Comparison of ENCODE assay signal across 7 cellular contexts in the genomic region with DNA sequence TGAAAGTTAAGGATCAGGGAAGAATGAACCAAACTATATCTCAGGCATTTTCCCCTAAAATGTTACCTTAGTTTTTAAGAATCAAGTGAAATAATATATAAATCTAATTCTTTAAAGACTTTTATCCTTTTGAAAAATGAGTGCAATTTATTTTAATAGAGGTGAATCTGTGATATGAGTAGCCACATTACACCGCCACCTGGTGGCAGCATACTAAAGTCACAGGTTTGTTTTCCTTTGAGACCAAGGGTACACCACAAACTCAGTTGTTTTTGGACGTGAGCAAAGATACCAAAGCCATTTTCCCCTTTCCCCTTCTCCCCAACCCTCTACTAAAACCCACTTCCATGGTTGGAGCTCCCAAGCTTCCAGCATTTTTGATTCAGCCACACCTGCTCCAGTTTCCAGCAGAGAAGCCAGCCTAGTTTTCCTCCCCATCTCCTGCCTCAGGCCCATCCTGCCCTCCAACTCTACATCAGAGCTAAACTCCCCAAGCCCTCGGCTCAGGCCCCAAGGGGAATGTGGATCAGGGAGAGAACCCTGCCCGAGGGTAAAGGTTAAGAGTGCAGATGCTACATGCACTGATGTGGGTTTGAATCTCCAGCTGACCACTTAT. TPM values are rescaled to one million over a fixed set of nuclear protein-coding genes. Genes with fewer than 3 reads are reported as not detected.
A peak's percentile ranks its signal among the peaks of the same experiment; 100 is the strongest.
DNase-seq lines count a peak whose midpoint lies in the region; ATAC-seq and TF ChIP-seq lines count a peak whose summit lies in the region.

No MANE protein-coding gene starts in this region.

- peaks cover 4% of the 10 kb centered on the region for H3K9me3 Mint-ChIP-seq in activated B cell treated with CpG ODN at 0.5 μM for 24 hours

- no peak overlapping the region for H3K4me3 Mint-ChIP-seq in activated B cell treated with CpG ODN at 0.5 μM for 24 hours

- H3K27ac ChIP-seq in left lung = no peak overlapping the region

- peak; percentile 76 for TF ChIP-seq CTCF in GM12872 (IDR thresholded peaks at IDR 0.05; ENCODE audit: insufficient read depth, low read depth, low read length)
- TF ChIP-seq CTCF in activated B cell treated with CpG ODN at 0.5 μM for 24 hours (IDR thresholded peaks at IDR 0.05) = no peak
- peak; percentile 76 to 83 for TF ChIP-seq CTCF in left lung (IDR thresholded peaks at IDR 0.05)

- no peaks in the 10 kb centered on the region for H3K36me3 Mint-ChIP-seq in activated B cell treated with CpG ODN at 0.5 μM for 24 hours (ENCODE audit: low read depth)

- no peaks in the 10 kb centered on the region for H3K36me3 ChIP-seq in left lung

- ATAC-seq in activated B cell treated with CpG ODN at 0.5 μM for 24 hours (ENCODE audit: low read depth) (peak; percentile 51), left lung (peak; percentile 74), GM21825 (IDR thresholded peaks at IDR 0.05; ENCODE audit: unreplicated experiment) (no peak)

- no peaks in the 10 kb centered on the region for H3K9me3 ChIP-seq in left lung

- no peaks in the 10 kb centered on the region for H3K27me3 ChIP-seq in left lung

- CTCF ChIA-PET in activated B cell treated with CpG ODN at 0.5 μM for 24 hours (lab: Charles Lee) = interaction anchor here (0.9 to 4.2 kb wide), 10 partner anchors 8 to 290 kb away, joined by 3 to 19 read pairs (median 3); no protein-coding TSS in a partner anchor

- H3K4me1 ChIP-seq in left lung = no peaks in the 10 kb centered on the region

- no peak overlapping the region for H3K27ac Mint-ChIP-seq in activated B cell treated with CpG ODN at 0.5 μM for 24 hours

- POLR2A ChIA-PET in activated B cell treated with CpG ODN at 0.5 μM for 24 hours (lab: Charles Lee) = no interaction called here

- DNase-seq in NCI-H1436 treated with DMSO at 0.1 percent for 48 hours (lab: John Stamatoyannopoulos, UW) = peak; percentile 33
- DNase-seq in activated B cell treated with CpG ODN at 0.5 μM for 24 hours = peak; percentile 39
- DNase-seq in central memory CD4-positive, alpha-beta T cell = peak; percentile 50
- DNase-seq in left lung = peak in 1 of 2 donors; percentile 52
- peak; percentile 41 to 59 (median 56) for DNase-seq in stimulated activated CD4-positive, alpha-beta T cell treated with anti-CD3 and anti-CD28 coated beads, TNF-alpha, amount 100 ng/mL, for 4 hours (ENCODE audit: low read depth in 3 of 3)

- intact Hi-C loops in activated B cell treated with CpG ODN at 0.5 μM for 24 hours (cut with micrococcal nuclease) (loop anchor here (5.0 to 10.0 kb wide), 3 partner anchors 116 to 292 kb away; partner anchors contain the start of gene RSRP1), left lung (cut with DNase I) (no loop called here)

- peaks cover 9% of the 10 kb centered on the region for H3K4me1 Mint-ChIP-seq in activated B cell treated with CpG ODN at 0.5 μM for 24 hours

- peaks cover 7% of the 10 kb centered on the region for H3K27me3 Mint-ChIP-seq in activated B cell treated with CpG ODN at 0.5 μM for 24 hours

- H3K4me3 ChIP-seq in left lung = no peak overlapping the region

RNA-seq across cellular contexts. Expression of gene LDLRAP1, which starts 22.9 kb away (rescaled TPM):
- total RNA-seq in activated B cell treated with CpG ODN at 0.5 μM for 24 hours (8.7 and 10.8 TPM in 2 replicates), left lung (10 to 100 TPM; 24.2 to 25.0 TPM)
